Comparison of ENCODE assay signal across 31 cellular contexts in genomic region chr20:20614391-20614790, GRCh38.
"Had no signal": no experiment of that assay in that cellular context is flagged by ENCODE, and none has a peak within 500 bp of the region (broad histone marks: within the 10 kb centered on the region; RNA-seq: fewer than 3 reads in every experiment).

No MANE protein-coding gene starts in this region.

- DNase-seq: activated CD4-positive, alpha-beta memory T cell treated with anti-CD3 and anti-CD28 coated beads, Interleukin-2, amount 10 ng/mL, durations not matched to agents 7 days and 5 days; activated CD4-positive, alpha-beta T cell treated with anti-CD3 and anti-CD28 coated beads for 1 hour; activated CD4-positive, alpha-beta T cell treated with anti-CD3 and anti-CD28 coated beads, Interleukin-2, amount 10 ng/mL, durations not matched to agents 7 days and 5 days; activated CD8-positive, alpha-beta memory T cell treated with anti-CD3 and anti-CD28 coated beads, Interleukin-2, amount 50 U/mL, for 48 hours; activated gamma-delta T cell; activated naive CD4-positive, alpha-beta T cell treated with anti-CD3 and anti-CD28 coated beads, Interleukin-2, amount 10 ng/mL, durations not matched to agents 7 days and 5 days; activated naive CD8-positive, alpha-beta T cell treated with anti-CD3 and anti-CD28 coated beads, Interleukin-2, amount 10 ng/mL, durations not matched to agents 7 days and 5 days; activated T-cell treated with anti-CD3 and anti-CD28 coated beads, Interleukin-2, amount 50 U/mL, for 24 hours; amniotic stem cell; cerebellar nuclear complex; cortex of kidney; endodermal cell; gastrocnemius medialis; hippocampal formation; kidney; left colon; mesenchymal stem cell; natural killer cell; stimulated activated CD4-positive, alpha-beta T cell treated with anti-CD3 and anti-CD28 coated beads, Interleukin-15, amount 100 ng/mL, for 24 hours; stimulated activated CD4-positive, alpha-beta T cell treated with anti-CD3 and anti-CD28 coated beads, Interleukin-2, amount 100 ng/mL, for 24 hours; stimulated activated naive CD4-positive, alpha-beta T cell; SW 1271; T1000; tibial artery; upper lobe of right lung had no signal

- H3K36me3 ChIP-seq: neural progenitor cell had no signal

- H3K4me1 Mint-ChIP-seq: activated CD4-positive, alpha-beta memory T cell treated with anti-CD3 and anti-CD28 coated beads, Interleukin-2, amount 10 ng/mL, durations not matched to agents 7 days and 5 days; activated CD4-positive, alpha-beta T cell treated with anti-CD3 and anti-CD28 coated beads, Interleukin-2, amount 10 ng/mL, durations not matched to agents 7 days and 5 days; activated naive CD4-positive, alpha-beta T cell treated with anti-CD3 and anti-CD28 coated beads, Interleukin-2, amount 10 ng/mL, durations not matched to agents 7 days and 5 days; activated naive CD8-positive, alpha-beta T cell treated with anti-CD3 and anti-CD28 coated beads, Interleukin-2, amount 10 ng/mL, durations not matched to agents 7 days and 5 days; endodermal cell; neural progenitor cell; WTC11 had no signal

- H3K4me3 ChIP-seq: esophagus muscularis mucosa, gastrocnemius medialis, neural progenitor cell, right atrium auricular region, suprapubic skin, tibial artery, upper lobe of right lung had no signal

- H3K4me2 ChIP-seq: neural progenitor cell had no signal

- H3K27ac ChIP-seq: esophagus muscularis mucosa, gastrocnemius medialis, neural progenitor cell, right atrium auricular region, suprapubic skin, tibial artery, upper lobe of right lung had no signal

- H3K9me3 Mint-ChIP-seq: activated CD4-positive, alpha-beta memory T cell treated with anti-CD3 and anti-CD28 coated beads, Interleukin-2, amount 10 ng/mL, durations not matched to agents 7 days and 5 days; activated CD4-positive, alpha-beta T cell treated with anti-CD3 and anti-CD28 coated beads, Interleukin-2, amount 10 ng/mL, durations not matched to agents 7 days and 5 days; activated naive CD4-positive, alpha-beta T cell treated with anti-CD3 and anti-CD28 coated beads, Interleukin-2, amount 10 ng/mL, durations not matched to agents 7 days and 5 days; activated naive CD8-positive, alpha-beta T cell treated with anti-CD3 and anti-CD28 coated beads, Interleukin-2, amount 10 ng/mL, durations not matched to agents 7 days and 5 days; activated T-cell treated with anti-CD3 and anti-CD28 coated beads, Interleukin-2, amount 50 U/mL, for 24 hours; endodermal cell; natural killer cell; neural progenitor cell; T-helper 1 cell treated with Interleukin-12 subunit alpha and Interleukin-12 subunit beta and Interleukin-4 antibody, amounts not matched to agents 30 μg/mL and 1 μg/mL, for 36 hours; WTC11 had no signal

- H3K27me3 Mint-ChIP-seq: activated CD4-positive, alpha-beta memory T cell treated with anti-CD3 and anti-CD28 coated beads, Interleukin-2, amount 10 ng/mL, durations not matched to agents 7 days and 5 days; activated CD4-positive, alpha-beta T cell treated with anti-CD3 and anti-CD28 coated beads, Interleukin-2, amount 10 ng/mL, durations not matched to agents 7 days and 5 days; activated naive CD4-positive, alpha-beta T cell treated with anti-CD3 and anti-CD28 coated beads, Interleukin-2, amount 10 ng/mL, durations not matched to agents 7 days and 5 days; activated naive CD8-positive, alpha-beta T cell treated with anti-CD3 and anti-CD28 coated beads, Interleukin-2, amount 10 ng/mL, durations not matched to agents 7 days and 5 days; activated T-cell treated with anti-CD3 and anti-CD28 coated beads, Interleukin-2, amount 50 U/mL, for 24 hours had no signal

- H3K27me3 ChIP-seq: esophagus muscularis mucosa, gastrocnemius medialis, neural progenitor cell, right atrium auricular region, suprapubic skin, tibial artery, upper lobe of right lung had no signal

- H3K27ac Mint-ChIP-seq: activated CD4-positive, alpha-beta memory T cell treated with anti-CD3 and anti-CD28 coated beads, Interleukin-2, amount 10 ng/mL, durations not matched to agents 7 days and 5 days; activated CD4-positive, alpha-beta T cell treated with anti-CD3 and anti-CD28 coated beads, Interleukin-2, amount 10 ng/mL, durations not matched to agents 7 days and 5 days; activated naive CD4-positive, alpha-beta T cell treated with anti-CD3 and anti-CD28 coated beads, Interleukin-2, amount 10 ng/mL, durations not matched to agents 7 days and 5 days; activated naive CD8-positive, alpha-beta T cell treated with anti-CD3 and anti-CD28 coated beads, Interleukin-2, amount 10 ng/mL, durations not matched to agents 7 days and 5 days; activated T-cell treated with anti-CD3 and anti-CD28 coated beads, Interleukin-2, amount 50 U/mL, for 24 hours; endodermal cell; natural killer cell; neural progenitor cell; T-helper 1 cell treated with Interleukin-12 subunit alpha and Interleukin-12 subunit beta and Interleukin-4 antibody, amounts not matched to agents 30 μg/mL and 1 μg/mL, for 36 hours; WTC11 had no signal

- H2AFZ ChIP-seq: neural progenitor cell had no signal

- H3K9me3 ChIP-seq: esophagus muscularis mucosa, gastrocnemius medialis, right atrium auricular region, suprapubic skin, tibial artery, upper lobe of right lung had no signal

- H3K9ac ChIP-seq: neural progenitor cell had no signal

- FAIRE-seq: kidney had no signal

- H3K4me3 Mint-ChIP-seq: activated CD4-positive, alpha-beta memory T cell treated with anti-CD3 and anti-CD28 coated beads, Interleukin-2, amount 10 ng/mL, durations not matched to agents 7 days and 5 days; activated CD4-positive, alpha-beta T cell treated with anti-CD3 and anti-CD28 coated beads, Interleukin-2, amount 10 ng/mL, durations not matched to agents 7 days and 5 days; activated naive CD4-positive, alpha-beta T cell treated with anti-CD3 and anti-CD28 coated beads, Interleukin-2, amount 10 ng/mL, durations not matched to agents 7 days and 5 days; activated naive CD8-positive, alpha-beta T cell treated with anti-CD3 and anti-CD28 coated beads, Interleukin-2, amount 10 ng/mL, durations not matched to agents 7 days and 5 days; activated T-cell treated with anti-CD3 and anti-CD28 coated beads, Interleukin-2, amount 50 U/mL, for 24 hours; endodermal cell; natural killer cell; neural progenitor cell; T-helper 1 cell treated with Interleukin-12 subunit alpha and Interleukin-12 subunit beta and Interleukin-4 antibody, amounts not matched to agents 30 μg/mL and 1 μg/mL, for 36 hours; WTC11 had no signal

- H3K4me1 ChIP-seq: esophagus muscularis mucosa, gastrocnemius medialis, neural progenitor cell, right atrium auricular region, suprapubic skin, tibial artery, upper lobe of right lung had no signal
